1 cellular context compared by ENCODE assay signal in the genomic region with DNA sequence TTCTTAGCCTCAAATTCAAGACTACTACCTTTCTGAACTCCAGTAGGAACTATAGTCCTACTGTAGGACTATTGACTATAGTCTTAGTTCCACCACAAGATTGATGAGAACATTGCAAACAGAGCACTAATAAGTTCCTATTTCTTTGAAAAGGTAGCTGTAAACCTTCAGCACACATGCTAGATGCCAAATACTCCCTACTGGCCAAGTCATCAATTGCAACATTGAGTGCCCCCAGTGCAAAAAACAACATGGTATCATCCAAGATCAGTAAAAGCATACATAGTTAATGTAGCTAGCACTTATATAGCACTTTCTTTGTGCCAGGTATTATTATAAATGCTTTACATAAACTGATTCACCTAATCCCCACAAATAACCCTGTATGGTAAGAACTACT.
TF ChIP-seq lines count a peak whose summit lies in the region.

No MANE protein-coding gene starts in this region.

TF ChIP-seq in HEK293T, 16 proteins besides CTCF, POLR2A, EP300 and RAD21 (continued from another document):
- TF ChIP-seq SP1 (IDR thresholded peaks at IDR 0.05), result no peak
- TF ChIP-seq, protein P1, sequence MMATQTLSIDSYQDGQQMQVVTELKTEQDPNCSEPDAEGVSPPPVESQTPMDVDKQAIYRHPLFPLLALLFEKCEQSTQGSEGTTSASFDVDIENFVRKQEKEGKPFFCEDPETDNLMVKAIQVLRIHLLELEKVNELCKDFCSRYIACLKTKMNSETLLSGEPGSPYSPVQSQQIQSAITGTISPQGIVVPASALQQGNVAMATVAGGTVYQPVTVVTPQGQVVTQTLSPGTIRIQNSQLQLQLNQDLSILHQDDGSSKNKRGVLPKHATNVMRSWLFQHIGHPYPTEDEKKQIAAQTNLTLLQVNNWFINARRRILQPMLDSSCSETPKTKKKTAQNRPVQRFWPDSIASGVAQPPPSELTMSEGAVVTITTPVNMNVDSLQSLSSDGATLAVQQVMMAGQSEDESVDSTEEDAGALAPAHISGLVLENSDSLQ (IDR thresholded peaks at IDR 0.05), result no peak
